8 cellular contexts compared by ENCODE assay signal in genomic region chr4:139255581-139255980, GRCh38. TPM values are rescaled to one million over a fixed set of nuclear protein-coding genes. Genes with fewer than 3 reads are reported as not detected.
DNase-seq lines count a peak whose midpoint lies in the region; ATAC-seq and TF ChIP-seq lines count a peak whose summit lies in the region.
"Not testable (repeated sequence)": the region's sequence is repeated elsewhere in the genome, so short reads cannot be mapped to it uniquely, and the experiment has no call there.
"Had no signal": no experiment of that assay in that cellular context is flagged by ENCODE, and none has a peak within 500 bp of the region (broad histone marks: within the 10 kb centered on the region; RNA-seq: fewer than 3 reads in every experiment).

No MANE protein-coding gene starts in this region.

- not testable (repeated sequence) for H3K4me3 ChIP-seq in HEK293 (ENCODE audit: low read depth, low read length); Loucy (ENCODE audit: low read length, poor library complexity, severe bottlenecking)

- CTCF ChIA-PET in HEK293 (lab: Yijun Ruan, JAX): not testable (repeated sequence)

- not testable (repeated sequence) for DNase-seq in T-helper 17 cell; mesothelial cell of epicardium (ENCODE audit: low spot score in 2 of 2, unreplicated experiment in 2 of 2)

- not testable (repeated sequence) for H3K36me3 ChIP-seq in HEK293 (ENCODE audit: control insufficient read depth in 2 of 2, insufficient read depth in 1 of 2, low read length in 2 of 2); Loucy (ENCODE audit: insufficient read depth, low read length)

- H3F3A ChIP-seq in Loucy (ENCODE audit: low read depth): not testable (repeated sequence)

- H3K4me1 Mint-ChIP-seq in T-helper 17 cell, mesothelial cell of epicardium: not testable (repeated sequence)

- not testable (repeated sequence) for H3K4me1 ChIP-seq in HEK293 (ENCODE audit: control insufficient read depth, insufficient read depth, low read length); Loucy (ENCODE audit: insufficient read depth, low read length, poor library complexity, severe bottlenecking)

- H2AFZ ChIP-seq in Loucy (ENCODE audit: low read length): peak overlapping the region; percentile 65; the same call in 1 of the 2 replicates

- H3K36me3 Mint-ChIP-seq in T-helper 17 cell (ENCODE audit: low read depth); mesothelial cell of epicardium: not testable (repeated sequence)

- H3K27me3 Mint-ChIP-seq in T-helper 17 cell; mesothelial cell of epicardium (ENCODE audit: low read depth): not testable (repeated sequence)

- H3K27ac ChIP-seq in HEK293 (ENCODE audit: extremely low read depth, low read depth, low read length): not testable (repeated sequence)

- POLR2A ChIA-PET in HEK293 (lab: Yijun Ruan, JAX): not testable (repeated sequence)

- H3K79me2 ChIP-seq in Loucy (ENCODE audit: insufficient read depth, low read length): not testable (repeated sequence)

- H3K9me3 ChIP-seq in HEK293 (ENCODE audit: control insufficient read depth, insufficient read depth, low read depth, low read length); Loucy (ENCODE audit: insufficient read depth, low read depth, low read length); T-helper 17 cell (ENCODE audit: control insufficient read depth, low read length, poor library complexity, severe bottlenecking): not testable (repeated sequence)

- not testable (repeated sequence) for H3K4me2 ChIP-seq in Loucy (ENCODE audit: low read depth, low read length, poor library complexity, severe bottlenecking)

- not testable (repeated sequence) for ATAC-seq in T-helper 17 cell

- H3K9me2 ChIP-seq in Loucy (replicated peaks; ENCODE audit: low read depth, low read length): not testable (repeated sequence)

- not testable (repeated sequence) for H4K20me1 ChIP-seq in Loucy (ENCODE audit: insufficient read depth, low read length, poor library complexity, severe bottlenecking)

- H3K9me3 Mint-ChIP-seq in mesothelial cell of epicardium: not testable (repeated sequence)

- H3K27ac Mint-ChIP-seq in T-helper 17 cell (peak overlapping the region; percentile 39), mesothelial cell of epicardium (peak overlapping the region; percentile 1)

- H3K27me3 ChIP-seq in Loucy (ENCODE audit: insufficient read depth, low read length, poor library complexity, severe bottlenecking): not testable (repeated sequence)

- not testable (repeated sequence) for H3K4me3 Mint-ChIP-seq in T-helper 17 cell, mesothelial cell of epicardium

- TF ChIP-seq CTCF in HEK293 (tag by site-specific recombination; IDR thresholded peaks at IDR 0.05); Loucy (conservative IDR thresholded peaks at IDR 0.05; ENCODE audit: low read length); mesothelial cell of epicardium (IDR thresholded peaks at IDR 0.05; ENCODE audit: unreplicated experiment): not testable (repeated sequence)

- not testable (repeated sequence) for H3K9ac ChIP-seq in Loucy (ENCODE audit: low read depth, low read length, poor library complexity, severe bottlenecking)

TF ChIP-seq in HEK293, 187 proteins besides CTCF, POLR2A, EP300 and RAD21:
- 0 out of 2 replicates have a peak, but pooled peaks have one; percentile 15 for TF ChIP-seq PRDM10 (tag by site-specific recombination; IDR thresholded peaks at IDR 0.05)
TF ChIP-seq in HEK293: peak in this region for 1; not testable (repeated sequence) for 186.

RNA-seq across cellular contexts. Expression of gene MGARP, which starts 24.4 kb away (rescaled TPM):
- total RNA-seq in T-helper 17 cell: not detected
- 0.34 to 0.76 TPM (median 0.69 TPM) in 3 replicates for total RNA-seq in mesothelial cell of epicardium
- total RNA-seq: CD8-positive, alpha-beta memory T cell; Daoy; G401; GM12878 had no signal

RNA-seq across cellular contexts. Expression of gene NAA15, which starts 45.7 kb away (rescaled TPM):
- 10 to 100 TPM; 55.2 to 62.1 TPM for total RNA-seq in T-helper 17 cell
- 55.1 to 58.5 TPM (median 56.8 TPM) in 3 replicates for total RNA-seq in mesothelial cell of epicardium

RNA-seq across cellular contexts. Expression of gene NDUFC1, which starts 46.7 kb away (rescaled TPM):
- total RNA-seq in T-helper 17 cell: 10 to 100 TPM; 15.5 to 17.0 TPM
- total RNA-seq in mesothelial cell of epicardium: 35.2 to 39.1 TPM (median 38.5 TPM) in 3 replicates
